ENCODE assay signal across 8 cellular contexts in genomic region chr12:103839893-103840292, GRCh38. TPM values are rescaled to one million over a fixed set of nuclear protein-coding genes. Genes with fewer than 3 reads are reported as not detected.
DNase-seq lines count a peak whose midpoint lies in the region; ATAC-seq, FAIRE-seq and TF ChIP-seq lines count a peak whose summit lies in the region.

No MANE protein-coding gene starts in this region.

- peak overlapping the region; percentile 67 for H3K4me3 ChIP-seq in AG04449 (ENCODE audit: low read depth, low read length)
- peak overlapping the region; percentile 80 for H3K4me3 ChIP-seq in HUES48 (ENCODE audit: low read depth, low read length)
- peak overlapping the region; percentile 87 for H3K4me3 ChIP-seq in bronchial epithelial cell (ENCODE audit: low read depth, low read length)
- H3K4me3 ChIP-seq in mucosa of rectum (ENCODE audit: low read length in 2 of 2) = peak overlapping the region; percentile 79 to 80

- H3K9ac ChIP-seq in HUES48 (ENCODE audit: low read depth, low read length) (no peak overlapping the region), mucosa of rectum (ENCODE audit: low read depth in 1 of 2, low read length in 2 of 2) (peak overlapping the region in 1 of 2 donors; percentile 80)

- DNase-seq in AG04449 (ENCODE audit: low read depth, low spot score) (no peak), bronchial epithelial cell (ENCODE audit: low read depth) (no peak), pons (ENCODE audit: low spot score) (no peak), NCI-H510A (lab: John Stamatoyannopoulos, UW) (no peak)

- CTCF ChIA-PET in AG04449 (lab: Yijun Ruan, JAX) = interaction anchor here (1.0 to 2.2 kb wide), 4 partner anchors 18 to 69 kb away, joined by 3 to 11 read pairs (median 4); no protein-coding TSS in a partner anchor

- POLR2A ChIA-PET in AG04449 (lab: Yijun Ruan, JAX) = interaction anchor here (1.1 kb wide), 1 partner anchor 14 kb away, joined by 4 read pairs; no protein-coding TSS in a partner anchor

- H3K9me3 ChIP-seq in HUES48 (ENCODE audit: control insufficient read depth, insufficient read depth, low read length) (no peaks in the 10 kb centered on the region), mucosa of rectum (ENCODE audit: control insufficient read depth in 2 of 2, low read length in 2 of 2) (no peaks in the 10 kb centered on the region)

- H3K27me3 ChIP-seq in HUES48 (ENCODE audit: control insufficient read depth, insufficient read depth, low read length) = peaks cover 7% of the 10 kb centered on the region
- H3K27me3 ChIP-seq in bronchial epithelial cell (ENCODE audit: control insufficient read depth, insufficient read depth, low read length) = no peaks in the 10 kb centered on the region
- H3K27me3 ChIP-seq in mucosa of rectum (ENCODE audit: control insufficient read depth in 2 of 2, insufficient read depth in 2 of 2, low read length in 2 of 2) = no peaks in the 10 kb centered on the region

- H3K27ac ChIP-seq in HUES48 (ENCODE audit: low read depth, low read length) (no peak overlapping the region), mucosa of rectum (ENCODE audit: low read depth in 2 of 2, low read length in 2 of 2) (no peak overlapping the region)

- H3K36me3 ChIP-seq in HUES48 (ENCODE audit: control insufficient read depth, insufficient read depth, low read length) (no peaks in the 10 kb centered on the region), bronchial epithelial cell (ENCODE audit: control insufficient read depth, insufficient read depth, low read length) (no peaks in the 10 kb centered on the region), mucosa of rectum (ENCODE audit: control insufficient read depth in 2 of 2, insufficient read depth in 2 of 2, low read length in 2 of 2) (no peaks in the 10 kb centered on the region)

- no peak for FAIRE-seq in bronchial epithelial cell (lab: Jason Lieb, UNC)

- H3K4me1 ChIP-seq in HUES48 (ENCODE audit: control insufficient read depth, insufficient read depth, low read length) = peaks cover 9% of the 10 kb centered on the region
- peaks cover 9 to 16% of the 10 kb centered on the region in 2 donors for H3K4me1 ChIP-seq in mucosa of rectum (ENCODE audit: control insufficient read depth in 2 of 2, insufficient read depth in 2 of 2, low read length in 2 of 2)

- TF ChIP-seq CTCF in AG04449 (IDR thresholded peaks at IDR 0.05; ENCODE audit: insufficient read depth, low read length, missing control alignments) (no peak), bronchial epithelial cell (IDR thresholded peaks at IDR 0.05; ENCODE audit: insufficient read depth, low read length, severe bottlenecking) (no peak)

- no peak for ATAC-seq in HG02759 (IDR thresholded peaks at IDR 0.05; ENCODE audit: unreplicated experiment)
- no peak for ATAC-seq in activated CD4-positive, CD25-positive, alpha-beta regulatory T cell treated with anti-CD3 and anti-CD28 coated beads, Interleukin-2, amount 50 U/mL, for 24 hours

RNA-seq across cellular contexts. Expression of gene NT5DC3, which starts 1.1 kb away (rescaled TPM):
- total RNA-seq in bronchial epithelial cell = 4.9 and 6.6 TPM in 2 replicates
